In the genomic region with DNA sequence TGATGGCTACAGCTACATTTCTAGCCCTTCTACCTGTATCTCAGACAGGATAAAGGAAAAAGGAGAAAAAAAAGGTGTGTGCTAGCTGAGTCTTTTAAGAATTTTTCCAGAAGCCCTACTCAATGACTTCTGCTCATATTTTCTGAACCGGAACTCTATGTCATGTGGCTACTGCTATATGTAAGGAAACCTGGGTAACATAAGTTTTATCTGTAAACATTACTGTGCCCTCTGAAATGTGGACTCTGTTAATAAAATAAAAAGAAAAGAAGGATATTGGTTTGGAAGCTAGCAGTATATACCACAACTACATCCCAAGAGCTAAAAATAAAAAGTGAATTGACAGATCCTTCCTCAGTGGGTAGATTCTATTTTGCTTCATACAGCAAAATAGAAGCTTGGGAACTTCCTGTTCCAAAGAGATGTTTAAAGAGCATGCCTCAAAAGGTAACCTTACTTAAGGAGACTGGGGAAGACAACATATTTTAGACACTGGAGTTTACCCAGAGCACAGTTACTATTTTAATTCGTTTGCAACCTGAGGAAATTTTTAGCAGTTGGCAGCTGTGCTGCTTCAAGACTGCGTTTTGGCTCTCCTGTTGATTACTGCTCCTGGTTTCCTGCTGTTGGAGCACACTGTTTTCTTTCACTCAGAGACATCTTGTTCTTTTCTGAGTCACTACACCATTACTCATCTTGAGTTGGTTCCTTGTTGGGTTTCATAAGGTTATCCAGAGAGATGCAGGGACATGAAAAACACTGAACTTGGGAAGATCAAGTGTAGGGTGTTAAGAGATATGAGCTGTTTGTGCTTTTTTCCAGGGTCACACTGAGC, we compare ENCODE assay signal across 9 cellular contexts.
DNase-seq lines count a peak whose midpoint lies in the region; ATAC-seq and TF ChIP-seq lines count a peak whose summit lies in the region.
"Had no signal": no experiment of that assay in that cellular context is flagged by ENCODE, and none has a peak within 500 bp of the region (broad histone marks: within the 10 kb centered on the region; RNA-seq: fewer than 3 reads in every experiment).

No MANE protein-coding gene starts in this region.

- H3K27ac ChIP-seq in Panc1 (ENCODE audit: low read length) (no peak overlapping the region), skeletal muscle tissue (ENCODE audit: low read depth, low read length) (peak overlapping the region; percentile 25)
- H3K27ac ChIP-seq: neutrophil had no signal

- intact Hi-C loops in Panc1 (cut with micrococcal nuclease; ENCODE audit: unreplicated experiment): no loop called here

- no peak for TF ChIP-seq CTCF in Panc1 (IDR thresholded peaks at IDR 0.05)
- TF ChIP-seq CTCF in fibroblast of the aortic adventitia (IDR thresholded peaks at IDR 0.05; ENCODE audit: insufficient read depth, low read length): no peak

- POLR2A ChIA-PET in Panc1 (lab: Charles Lee): no interaction called here

- H3K4me1 ChIP-seq in Panc1 (ENCODE audit: control insufficient read depth, insufficient read depth, low read length) (no peaks in the 10 kb centered on the region), skeletal muscle tissue (ENCODE audit: control insufficient read depth in 3 of 3, insufficient read depth in 3 of 3, low read length in 3 of 3) (peaks cover 0 to 5% (median 0%) of the 10 kb centered on the region in 3 donors)

- H3K9me3 ChIP-seq in Panc1 (ENCODE audit: control insufficient read depth, insufficient read depth, low read depth, low read length): peaks cover under 1% of the 10 kb centered on the region; the same call in 1 of the 2 replicates
- no peaks in the 10 kb centered on the region for H3K9me3 ChIP-seq in skeletal muscle tissue (ENCODE audit: control insufficient read depth in 3 of 3, low read length in 3 of 3)
- H3K9me3 ChIP-seq: neutrophil had no signal

- H3K36me3 ChIP-seq in Panc1 (ENCODE audit: control insufficient read depth, insufficient read depth, low read length): no peaks in the 10 kb centered on the region
- H3K36me3 ChIP-seq in skeletal muscle tissue (ENCODE audit: control insufficient read depth in 3 of 3, insufficient read depth in 3 of 3, low read length in 3 of 3): no peaks in the 10 kb centered on the region
- H3K36me3 ChIP-seq: neutrophil had no signal

- no peak overlapping the region for H3K9ac ChIP-seq in skeletal muscle tissue (ENCODE audit: low read depth in 1 of 3, low read length in 3 of 3)

- DNase-seq in Panc1 (ENCODE audit: low read depth, low spot score) (peak; percentile 35), fibroblast of the aortic adventitia (ENCODE audit: low read depth) (peak; percentile 89), DMS153 treated with DMSO at 0.1 percent for 48 hours (lab: John Stamatoyannopoulos, UW; ENCODE audit: unreplicated experiment) (no peak), NCI-H446 (lab: John Stamatoyannopoulos, UW) (no peak)

- no peaks in the 10 kb centered on the region for H3K27me3 ChIP-seq in Panc1 (ENCODE audit: control insufficient read depth, insufficient read depth, low read length)
- H3K27me3 ChIP-seq in skeletal muscle tissue (ENCODE audit: control insufficient read depth in 3 of 3, insufficient read depth in 3 of 3, low read length in 3 of 3): no peaks in the 10 kb centered on the region
- H3K27me3 ChIP-seq: neutrophil had no signal

- H3K4me3 ChIP-seq in Panc1 (ENCODE audit: low read depth in 2 of 2, low read length in 2 of 2) (no peak overlapping the region), fibroblast of the aortic adventitia (ENCODE audit: low read depth, low read length) (no peak overlapping the region), skeletal muscle tissue (ENCODE audit: low read length in 3 of 3) (no peak overlapping the region)

- no TSS peak for BruUV-seq in Panc1 (replicated peaks; lab: Mats Ljungman, UMichigan)

- CTCF ChIA-PET in Panc1 (lab: Charles Lee): interaction anchor here (0.5 kb wide), 1 partner anchor 43 kb away, joined by 3 read pairs; no protein-coding TSS in a partner anchor

- peak; percentile 64 for ATAC-seq in GM18511 (IDR thresholded peaks at IDR 0.05; ENCODE audit: unreplicated experiment)
- no peak for ATAC-seq in Panc1
- no peak for ATAC-seq in HG03457 (IDR thresholded peaks at IDR 0.05; ENCODE audit: unreplicated experiment)
- ATAC-seq in HG02840 (IDR thresholded peaks at IDR 0.05; ENCODE audit: low FRiP score, unreplicated experiment): no peak

- in situ Hi-C loops in Panc1 (cut with HindIII; ENCODE audit: low pct_unique_long_range_greater_than_20kb, low sequenced_read_pairs): no loop called here

Comparison
In these comparisons a context has a peak if more than half of its experiments do, and no peak if none do; other contexts are left out.
1. DNase-seq: peak in Panc1 (single experiment) and fibroblast of the aortic adventitia (single experiment); none in DMS153 treated with DMSO at 0.1 percent for 48 hours (single experiment) and NCI-H446 (0 of 2).